4 cellular contexts compared by ENCODE assay signal in the genomic region with DNA sequence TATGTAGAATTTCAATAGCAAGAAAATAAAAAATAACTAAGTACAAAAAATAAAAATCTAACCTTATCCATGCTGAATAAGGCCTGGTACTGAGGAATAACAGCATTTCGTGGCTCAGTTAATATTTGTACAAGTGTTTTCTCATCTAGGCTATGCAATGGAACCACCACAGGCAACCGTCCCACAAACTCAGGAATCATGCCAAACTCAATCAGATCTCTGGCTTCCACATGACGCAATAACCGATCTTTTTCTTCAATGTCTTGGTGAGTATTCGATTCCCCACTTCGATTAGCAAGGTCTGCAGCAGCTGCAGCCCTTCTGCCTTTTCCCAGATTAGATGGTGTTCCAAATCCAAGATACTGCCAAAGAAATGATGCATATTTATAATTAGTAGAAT.
TF ChIP-seq lines count a peak whose summit lies in the region.

No MANE protein-coding gene starts in this region.

TF ChIP-seq in IMR-90, 13 proteins besides CTCF, POLR2A, EP300 and RAD21:
- TF ChIP-seq CEBPB (IDR thresholded peaks at IDR 0.05; ENCODE audit: low read depth, low read length) (peak; percentile 69), SMC3 (IDR thresholded peaks at IDR 0.05; ENCODE audit: low read depth, low read length) (no peak), BHLHE40 (IDR thresholded peaks at IDR 0.05; ENCODE audit: low read depth, low read length) (no peak), RCOR1 (IDR thresholded peaks at IDR 0.05; ENCODE audit: insufficient replicate concordance, low read length) (no peak)

TF ChIP-seq in H1, 55 proteins besides CTCF, POLR2A, EP300 and RAD21:
- no peak for TF ChIP-seq POU5F1 (IDR thresholded peaks at IDR 0.05; ENCODE audit: low read depth, low read length)
- no peak for TF ChIP-seq CHD2 (IDR thresholded peaks at IDR 0.05; ENCODE audit: low read length)
- TF ChIP-seq TAF1 (IDR thresholded peaks at IDR 0.05; ENCODE audit: low read depth, low read length), result no peak
- peak; percentile 11; the same call in 1 of the 2 replicates for TF ChIP-seq CEBPB (IDR thresholded peaks at IDR 0.05; ENCODE audit: low read depth, low read length)
TF ChIP-seq in H1: peak in this region for 1.

TF ChIP-seq in liver, 16 proteins besides CTCF, POLR2A, EP300 and RAD21:
- peak; percentile 30 for TF ChIP-seq SP1 (IDR thresholded peaks at IDR 0.05)
- TF ChIP-seq GABPA (IDR thresholded peaks at IDR 0.05 in 1 of 2, conservative IDR thresholded peaks at IDR 0.05 in 1 of 2), result no peak
- peak in 1 of 2 donors; percentile 46 for TF ChIP-seq HNF4A (conservative IDR thresholded peaks at IDR 0.05)
- TF ChIP-seq MAX (IDR thresholded peaks at IDR 0.05), result no peak
- TF ChIP-seq, protein P1, sequence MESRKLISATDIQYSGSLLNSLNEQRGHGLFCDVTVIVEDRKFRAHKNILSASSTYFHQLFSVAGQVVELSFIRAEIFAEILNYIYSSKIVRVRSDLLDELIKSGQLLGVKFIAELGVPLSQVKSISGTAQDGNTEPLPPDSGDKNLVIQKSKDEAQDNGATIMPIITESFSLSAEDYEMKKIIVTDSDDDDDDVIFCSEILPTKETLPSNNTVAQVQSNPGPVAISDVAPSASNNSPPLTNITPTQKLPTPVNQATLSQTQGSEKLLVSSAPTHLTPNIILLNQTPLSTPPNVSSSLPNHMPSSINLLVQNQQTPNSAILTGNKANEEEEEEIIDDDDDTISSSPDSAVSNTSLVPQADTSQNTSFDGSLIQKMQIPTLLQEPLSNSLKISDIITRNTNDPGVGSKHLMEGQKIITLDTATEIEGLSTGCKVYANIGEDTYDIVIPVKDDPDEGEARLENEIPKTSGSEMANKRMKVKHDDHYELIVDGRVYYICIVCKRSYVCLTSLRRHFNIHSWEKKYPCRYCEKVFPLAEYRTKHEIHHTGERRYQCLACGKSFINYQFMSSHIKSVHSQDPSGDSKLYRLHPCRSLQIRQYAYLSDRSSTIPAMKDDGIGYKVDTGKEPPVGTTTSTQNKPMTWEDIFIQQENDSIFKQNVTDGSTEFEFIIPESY (IDR thresholded peaks at IDR 0.05), result peak; percentile 22
- no peak for TF ChIP-seq HNF4G (IDR thresholded peaks at IDR 0.05)
- no peak for TF ChIP-seq FOXA1 (IDR thresholded peaks at IDR 0.05)
- no peak for TF ChIP-seq NR2F2 (IDR thresholded peaks at IDR 0.05)
- TF ChIP-seq TAF1 (conservative IDR thresholded peaks at IDR 0.05), result no peak
- TF ChIP-seq REST (IDR thresholded peaks at IDR 0.05), result no peak
- TF ChIP-seq, protein P2, sequence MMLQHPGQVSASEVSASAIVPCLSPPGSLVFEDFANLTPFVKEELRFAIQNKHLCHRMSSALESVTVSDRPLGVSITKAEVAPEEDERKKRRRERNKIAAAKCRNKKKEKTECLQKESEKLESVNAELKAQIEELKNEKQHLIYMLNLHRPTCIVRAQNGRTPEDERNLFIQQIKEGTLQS (IDR thresholded peaks at IDR 0.05), result peak; percentile 62
- no peak for TF ChIP-seq EGR1 (IDR thresholded peaks at IDR 0.05; ENCODE audit: low read depth in 2 of 2)
- TF ChIP-seq RXRA (IDR thresholded peaks at IDR 0.05), result peak in 1 of 2 donors; percentile 13
- TF ChIP-seq JUND (IDR thresholded peaks at IDR 0.05), result no peak
- no peak for TF ChIP-seq FOXA2 (IDR thresholded peaks at IDR 0.05)
- TF ChIP-seq YY1 (IDR thresholded peaks at IDR 0.05), result peak; percentile 44

TF ChIP-seq in SK-N-SH, 30 proteins besides CTCF, POLR2A, EP300 and RAD21:
- no peak for TF ChIP-seq JUND (IDR thresholded peaks at IDR 0.05)
- no peak for TF ChIP-seq FOXJ3 (CRISPR knock-in tag; IDR thresholded peaks at IDR 0.05)
- TF ChIP-seq, protein P1 (IDR thresholded peaks at IDR 0.05; ENCODE audit: borderline replicate concordance, low read depth), result no peak
- TF ChIP-seq RFX5 (IDR thresholded peaks at IDR 0.05; ENCODE audit: low read length), result no peak
- TF ChIP-seq, protein P3, sequence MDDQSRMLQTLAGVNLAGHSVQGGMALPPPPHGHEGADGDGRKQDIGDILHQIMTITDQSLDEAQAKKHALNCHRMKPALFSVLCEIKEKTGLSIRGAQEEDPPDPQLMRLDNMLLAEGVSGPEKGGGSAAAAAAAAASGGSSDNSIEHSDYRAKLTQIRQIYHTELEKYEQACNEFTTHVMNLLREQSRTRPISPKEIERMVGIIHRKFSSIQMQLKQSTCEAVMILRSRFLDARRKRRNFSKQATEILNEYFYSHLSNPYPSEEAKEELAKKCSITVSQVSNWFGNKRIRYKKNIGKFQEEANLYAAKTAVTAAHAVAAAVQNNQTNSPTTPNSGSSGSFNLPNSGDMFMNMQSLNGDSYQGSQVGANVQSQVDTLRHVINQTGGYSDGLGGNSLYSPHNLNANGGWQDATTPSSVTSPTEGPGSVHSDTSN (IDR thresholded peaks at IDR 0.05), result no peak
